11 cellular contexts compared by ENCODE assay signal in genomic region chr1:45622267-45622890, GRCh38. TPM values are rescaled to one million over a fixed set of nuclear protein-coding genes. Genes with fewer than 3 reads are reported as not detected.
DNase-seq lines count a peak whose midpoint lies in the region; ATAC-seq and TF ChIP-seq lines count a peak whose summit lies in the region.
"Had no signal": no experiment of that assay in that cellular context is flagged by ENCODE, and none has a peak within 500 bp of the region (broad histone marks: within the 10 kb centered on the region; RNA-seq: fewer than 3 reads in every experiment).

No MANE protein-coding gene starts in this region.

- H3K9me3 Mint-ChIP-seq in stimulated activated effector memory CD8-positive, alpha-beta T cell treated with anti-CD3 and anti-CD28 coated beads, Interleukin-12 subunit alpha, Interleukin-12 subunit beta, amount 100 ng/mL, for 72 hours = no peaks in the 10 kb centered on the region

- H3K4me3 Mint-ChIP-seq in stimulated activated effector memory CD8-positive, alpha-beta T cell treated with anti-CD3 and anti-CD28 coated beads, Interleukin-12 subunit alpha, Interleukin-12 subunit beta, amount 100 ng/mL, for 72 hours = no peak overlapping the region

- H3K36me3 Mint-ChIP-seq in stimulated activated effector memory CD8-positive, alpha-beta T cell treated with anti-CD3 and anti-CD28 coated beads, Interleukin-12 subunit alpha, Interleukin-12 subunit beta, amount 100 ng/mL, for 72 hours = peaks cover 20% of the 10 kb centered on the region

- ATAC-seq in left lobe of liver (peak; percentile 76), GM19023 (IDR thresholded peaks at IDR 0.05; ENCODE audit: unreplicated experiment) (no peak)
- ATAC-seq in stimulated activated effector memory CD8-positive, alpha-beta T cell treated with anti-CD3 and anti-CD28 coated beads, Interleukin-12 subunit alpha, Interleukin-12 subunit beta, amount 100 ng/mL, for 72 hours = no peak

- no peaks in the 10 kb centered on the region for H3K4me1 Mint-ChIP-seq in stimulated activated effector memory CD8-positive, alpha-beta T cell treated with anti-CD3 and anti-CD28 coated beads, Interleukin-12 subunit alpha, Interleukin-12 subunit beta, amount 100 ng/mL, for 72 hours

- H3K36me3 ChIP-seq in GM06990 (ENCODE audit: control insufficient read depth, insufficient read depth, low read length) = peaks cover 29% of the 10 kb centered on the region

- H3K27ac ChIP-seq in caudate nucleus (ENCODE audit: low read depth, low read length) = no peak overlapping the region
- H3K27ac ChIP-seq: KMS-11, SJSA1 had no signal

- TF ChIP-seq CTCF in GM06990 (IDR thresholded peaks at IDR 0.05; ENCODE audit: insufficient read depth, low read length, poor library complexity, severe bottlenecking) (no peak), choroid plexus epithelial cell (conservative IDR thresholded peaks at IDR 0.05; ENCODE audit: low read depth, low read length) (no peak)

- peak overlapping the region; percentile 74 for H3K27ac Mint-ChIP-seq in stimulated activated effector memory CD8-positive, alpha-beta T cell treated with anti-CD3 and anti-CD28 coated beads, Interleukin-12 subunit alpha, Interleukin-12 subunit beta, amount 100 ng/mL, for 72 hours

- H3K4me3 ChIP-seq in GM06990 (replicated peaks; ENCODE audit: low read depth, low read length) = no peak overlapping the region
- no peak overlapping the region for H3K4me3 ChIP-seq in choroid plexus epithelial cell (ENCODE audit: low read depth, low read length)
- H3K4me3 ChIP-seq: SJSA1 had no signal

- DNase-seq in GM06990 (ENCODE audit: extremely low read depth, insufficient read length) (peak; percentile 20), choroid plexus epithelial cell (ENCODE audit: low read depth) (peak; percentile 43), left lobe of liver (ENCODE audit: low spot score) (peak; percentile 58), SKM-1 treated with dmso at 0.1 percent for 144 hours (lab: John Stamatoyannopoulos, UW; ENCODE audit: unreplicated experiment) (no peak), nucleus accumbens (lab: John Stamatoyannopoulos, UW) (no peak), caudate nucleus (lab: John Stamatoyannopoulos, UW) (no peak)
- no peak for DNase-seq in stimulated activated effector memory CD8-positive, alpha-beta T cell treated with anti-CD3 and anti-CD28 coated beads, Interleukin-12 subunit alpha, Interleukin-12 subunit beta, amount 100 ng/mL, for 72 hours (ENCODE audit: low spot score in 2 of 2)
- DNase-seq: amygdala had no signal

- H3K27me3 ChIP-seq in GM06990 (replicated peaks; ENCODE audit: control insufficient read depth, insufficient read depth, low read length) = no peaks in the 10 kb centered on the region
- H3K27me3 ChIP-seq: SJSA1 had no signal

RNA-seq across cellular contexts. Expression of gene CCDC17, which starts 1.5 kb away (rescaled TPM):
- 2.7 TPM for total RNA-seq in left lobe of liver

RNA-seq across cellular contexts. Expression of gene NASP, which starts 38.5 kb away (rescaled TPM):
- total RNA-seq in left lobe of liver = 28.2 TPM

Comparison
In these comparisons a context has a peak if more than half of its experiments do, and no peak if none do; other contexts are left out.
1. DNase-seq: peak in GM06990 (single experiment), choroid plexus epithelial cell (single experiment) and left lobe of liver (single experiment); none in stimulated activated effector memory CD8-positive, alpha-beta T cell treated with anti-CD3 and anti-CD28 coated beads, Interleukin-12 subunit alpha, Interleukin-12 subunit beta, amount 100 ng/mL, for 72 hours (0 of 2), SKM-1 treated with dmso at 0.1 percent for 144 hours (single experiment), nucleus accumbens (0 of 56) and caudate nucleus (0 of 61).